ENCODE assay signal across 8 cellular contexts in genomic region chr21:36209626-36210171, GRCh38. TPM values are rescaled to one million over a fixed set of nuclear protein-coding genes. Genes with fewer than 3 reads are reported as not detected.
A peak's percentile ranks its signal among the peaks of the same experiment; 100 is the strongest.
DNase-seq lines count a peak whose midpoint lies in the region; ATAC-seq and TF ChIP-seq lines count a peak whose summit lies in the region.

No MANE protein-coding gene starts in this region.

- no peaks in the 10 kb centered on the region for H3K27me3 ChIP-seq in skeletal muscle satellite cell (ENCODE audit: control insufficient read depth, insufficient read depth, low read length)
- no peaks in the 10 kb centered on the region for H3K27me3 ChIP-seq in ovary

- H3K9ac ChIP-seq in skeletal muscle satellite cell (ENCODE audit: low read depth, low read length) = peak overlapping the region; percentile 25

- no peak overlapping the region for H3K27ac ChIP-seq in ovary

- H3K36me3 ChIP-seq in skeletal muscle satellite cell (ENCODE audit: insufficient read depth, low read length) = peaks cover 5% of the 10 kb centered on the region
- H3K36me3 ChIP-seq in ovary = no peaks in the 10 kb centered on the region

- no peak for TF ChIP-seq POLR2A in ovary (IDR thresholded peaks at IDR 0.05)

- TF ChIP-seq EP300 in ovary (IDR thresholded peaks at IDR 0.05) = no peak

- H3K9me3 ChIP-seq in skeletal muscle satellite cell (replicated peaks; ENCODE audit: low read length) (no peaks in the 10 kb centered on the region), ovary (no peaks in the 10 kb centered on the region)

- intact Hi-C loops in ovary (cut with DNase I) = no loop called here

- H3K4me1 ChIP-seq in skeletal muscle satellite cell (ENCODE audit: control insufficient read depth, insufficient read depth, low read length) (peaks cover 56% of the 10 kb centered on the region), ovary (ENCODE audit: insufficient read depth) (no peaks in the 10 kb centered on the region)

- H3K4me3 ChIP-seq in fibroblast of villous mesenchyme (ENCODE audit: low read depth, low read length) (no peak overlapping the region), skeletal muscle satellite cell (ENCODE audit: low read length) (peak overlapping the region; percentile 13), ovary (no peak overlapping the region)

- TF ChIP-seq CTCF in fibroblast of villous mesenchyme (IDR thresholded peaks at IDR 0.05; ENCODE audit: insufficient read depth, low read depth, low read length) (peak; percentile 56), ovary (IDR thresholded peaks at IDR 0.05) (no peak)

- DNase-seq in CD1c-positive myeloid dendritic cell (ENCODE audit: extremely low spot score) (peak; percentile 66), H4 (ENCODE audit: low spot score) (peak; percentile 72), NCI-H526 treated with DMSO at 0.1 percent for 48 hours (lab: John Stamatoyannopoulos, UW) (peak; percentile 33), activated T-cell treated with anti-CD3 and anti-CD28 coated beads for 4 hours (peak; percentile 10), fibroblast of villous mesenchyme (ENCODE audit: low read depth) (peak; percentile 71), ovary (no peak)

- no peak for ATAC-seq in GM18517 (IDR thresholded peaks at IDR 0.05; ENCODE audit: unreplicated experiment)

- H3K4me2 ChIP-seq in skeletal muscle satellite cell (ENCODE audit: low read length) = peak overlapping the region; percentile 70

- 83 to 86% (median 85%) methylated on average over 11 of the region's 11 CpGs for whole genome bisulfite sequencing in ovary, 3 donors

RNA-seq across cellular contexts. Expression of gene DOP1B, which starts 53.1 kb away (rescaled TPM):
- 1.2 and 1.5 TPM in 2 replicates for total RNA-seq in H4 (2014; rRNA removed; shearing (Covaris generic))
- 10.6 and 11.7 TPM in 2 replicates for total RNA-seq in fibroblast of villous mesenchyme
- total RNA-seq in skeletal muscle satellite cell (2012; rRNA removed) = 4.1 and 6.1 TPM in 2 replicates
- 10 to 100 TPM in 3 of 7 donors, 1 to 10 TPM in 4; 4.5 to 12.5 (median 9.6) TPM for total RNA-seq in ovary
- 1 to 10 TPM; 2.3 to 4.1 TPM for polyA plus RNA-seq in ovary

Comparison
In these comparisons a context has a peak if more than half of its experiments do, and no peak if none do; other contexts are left out.
1. DNase-seq: peak in CD1c-positive myeloid dendritic cell (single experiment), H4 (single experiment), NCI-H526 treated with DMSO at 0.1 percent for 48 hours (single experiment), activated T-cell treated with anti-CD3 and anti-CD28 coated beads for 4 hours (single experiment) and fibroblast of villous mesenchyme (single experiment); none in ovary (0 of 5).